8 cellular contexts compared by ENCODE assay signal in genomic region chr11:119207300-119207570, GRCh38. TPM values are rescaled to one million over a fixed set of nuclear protein-coding genes. Genes with fewer than 3 reads are reported as not detected.
DNase-seq lines count a peak whose midpoint lies in the region; ATAC-seq lines count a peak whose summit lies in the region.

No MANE protein-coding gene starts in this region.

- peaks cover 1% of the 10 kb centered on the region for H3K36me3 Mint-ChIP-seq in T-helper 1 cell treated with Interleukin-12 subunit alpha and Interleukin-12 subunit beta and Interleukin-4 antibody, amounts not matched to agents 30 μg/mL and 1 μg/mL, for 36 hours (ENCODE audit: low read depth)
- peaks cover 7% of the 10 kb centered on the region for H3K36me3 Mint-ChIP-seq in activated CD4-positive, alpha-beta memory T cell treated with anti-CD3 and anti-CD28 coated beads, Interleukin-2, amount 10 ng/mL, durations not matched to agents 7 days and 5 days (ENCODE audit: low read depth)

- peak overlapping the region; percentile 31 for H3K27ac ChIP-seq in iPS-20b (ENCODE audit: low read length)
- H3K27ac ChIP-seq in subcutaneous abdominal adipose tissue (ENCODE audit: low read depth, low read length): peak overlapping the region; percentile 63

- ATAC-seq in HG03520 (IDR thresholded peaks at IDR 0.05; ENCODE audit: unreplicated experiment) (no peak), HG02870 (IDR thresholded peaks at IDR 0.05; ENCODE audit: unreplicated experiment) (no peak)

- POLR2A ChIA-PET in activated CD4-positive, alpha-beta memory T cell treated with anti-CD3 and anti-CD28 coated beads, Interleukin-2, amount 10 ng/mL, durations not matched to agents 7 days and 5 days (lab: Charles Lee): interaction anchor here (0.7 to 4.3 kb wide), 15 partner anchors 22 to 296 kb away, joined by 3 to 41 read pairs (median 6); partner anchors contain the start of genes HMBS, HYOU1, RPS25 and TRAPPC4

- peaks cover 25% of the 10 kb centered on the region; the same call in 1 of the 2 replicates for H3K4me1 ChIP-seq in iPS-20b (ENCODE audit: insufficient read depth, low read length)
- H3K4me1 ChIP-seq in subcutaneous abdominal adipose tissue (ENCODE audit: control insufficient read depth in 5 of 5, insufficient read depth in 5 of 5, low read length in 5 of 5): peaks cover 0 to 30% (median 19%) of the 10 kb centered on the region in 5 donors

- no peaks in the 10 kb centered on the region for H3K9me3 Mint-ChIP-seq in T-helper 1 cell treated with Interleukin-12 subunit alpha and Interleukin-12 subunit beta and Interleukin-4 antibody, amounts not matched to agents 30 μg/mL and 1 μg/mL, for 36 hours
- H3K9me3 Mint-ChIP-seq in activated CD4-positive, alpha-beta memory T cell treated with anti-CD3 and anti-CD28 coated beads, Interleukin-2, amount 10 ng/mL, durations not matched to agents 7 days and 5 days: no peaks in the 10 kb centered on the region

- H3K9ac ChIP-seq in iPS-20b (ENCODE audit: low read depth, low read length): peak overlapping the region; percentile 75
- peak overlapping the region; percentile 13 to 88 (median 70) for H3K9ac ChIP-seq in subcutaneous abdominal adipose tissue (ENCODE audit: low read length in 5 of 5)

- H3K27me3 ChIP-seq in iPS-20b (ENCODE audit: insufficient read depth, low read length) (no peaks in the 10 kb centered on the region), subcutaneous abdominal adipose tissue (ENCODE audit: control insufficient read depth in 5 of 5, insufficient read depth in 4 of 5, low read length in 5 of 5) (no peaks in the 10 kb centered on the region)

- peak overlapping the region; percentile 93 for H3K4me3 Mint-ChIP-seq in T-helper 1 cell treated with Interleukin-12 subunit alpha and Interleukin-12 subunit beta and Interleukin-4 antibody, amounts not matched to agents 30 μg/mL and 1 μg/mL, for 36 hours
- H3K4me3 Mint-ChIP-seq in activated CD4-positive, alpha-beta memory T cell treated with anti-CD3 and anti-CD28 coated beads, Interleukin-2, amount 10 ng/mL, durations not matched to agents 7 days and 5 days: peak overlapping the region; percentile 94

- H3K9me3 ChIP-seq in iPS-20b (ENCODE audit: insufficient read depth, low read depth, low read length): no peaks in the 10 kb centered on the region
- H3K9me3 ChIP-seq in subcutaneous abdominal adipose tissue (ENCODE audit: control insufficient read depth in 5 of 5, low read length in 5 of 5): no peaks in the 10 kb centered on the region

- H3K27ac Mint-ChIP-seq in T-helper 1 cell treated with Interleukin-12 subunit alpha and Interleukin-12 subunit beta and Interleukin-4 antibody, amounts not matched to agents 30 μg/mL and 1 μg/mL, for 36 hours: peak overlapping the region; percentile 88
- H3K27ac Mint-ChIP-seq in activated CD4-positive, alpha-beta memory T cell treated with anti-CD3 and anti-CD28 coated beads, Interleukin-2, amount 10 ng/mL, durations not matched to agents 7 days and 5 days: peak overlapping the region; percentile 79

- no peaks in the 10 kb centered on the region for H3K27me3 Mint-ChIP-seq in T-helper 1 cell treated with Interleukin-12 subunit alpha and Interleukin-12 subunit beta and Interleukin-4 antibody, amounts not matched to agents 30 μg/mL and 1 μg/mL, for 36 hours (ENCODE audit: low read depth)
- H3K27me3 Mint-ChIP-seq in activated CD4-positive, alpha-beta memory T cell treated with anti-CD3 and anti-CD28 coated beads, Interleukin-2, amount 10 ng/mL, durations not matched to agents 7 days and 5 days: no peaks in the 10 kb centered on the region

- H3K4me1 Mint-ChIP-seq in T-helper 1 cell treated with Interleukin-12 subunit alpha and Interleukin-12 subunit beta and Interleukin-4 antibody, amounts not matched to agents 30 μg/mL and 1 μg/mL, for 36 hours (ENCODE audit: low read depth): peaks cover 24% of the 10 kb centered on the region
- H3K4me1 Mint-ChIP-seq in activated CD4-positive, alpha-beta memory T cell treated with anti-CD3 and anti-CD28 coated beads, Interleukin-2, amount 10 ng/mL, durations not matched to agents 7 days and 5 days: peaks cover 34% of the 10 kb centered on the region

- peak overlapping the region; percentile 87 for H3K4me3 ChIP-seq in iPS-20b (ENCODE audit: low read length)
- H3K4me3 ChIP-seq in subcutaneous abdominal adipose tissue (ENCODE audit: low read depth in 1 of 5, low read length in 5 of 5): peak overlapping the region; percentile 73 to 95 (median 87)

- H3K36me3 ChIP-seq in iPS-20b (ENCODE audit: insufficient read depth, low read depth, low read length) (no peaks in the 10 kb centered on the region), subcutaneous abdominal adipose tissue (ENCODE audit: control insufficient read depth in 5 of 5, insufficient read depth in 5 of 5, low read length in 5 of 5) (no peaks in the 10 kb centered on the region)

- CTCF ChIA-PET in activated CD4-positive, alpha-beta memory T cell treated with anti-CD3 and anti-CD28 coated beads, Interleukin-2, amount 10 ng/mL, durations not matched to agents 7 days and 5 days (lab: Charles Lee): interaction anchor here (1.1 to 6.0 kb wide), 8 partner anchors 10 to 149 kb away, joined by 4 to 74 read pairs (median 24); no protein-coding TSS in a partner anchor

- no peak for DNase-seq in T-helper 1 cell
- DNase-seq in activated CD4-positive, alpha-beta memory T cell treated with anti-CD3 and anti-CD28 coated beads, Interleukin-2, amount 10 ng/mL, durations not matched to agents 7 days and 5 days: no peak
- DNase-seq in NCI-H146 treated with DMSO at 0.1 percent for 48 hours (lab: John Stamatoyannopoulos, UW; ENCODE audit: unreplicated experiment): no peak

RNA-seq across cellular contexts. Expression of gene CBL, which starts 1.1 kb away (rescaled TPM):
- 10 to 100 TPM; 45.0 to 47.0 TPM for total RNA-seq in activated CD4-positive, alpha-beta memory T cell treated with anti-CD3 and anti-CD28 coated beads, Interleukin-2, amount 10 ng/mL, durations not matched to agents 7 days and 5 days

RNA-seq across cellular contexts. Expression of gene NHERF4, which starts 22.0 kb away (rescaled TPM):
- total RNA-seq in activated CD4-positive, alpha-beta memory T cell treated with anti-CD3 and anti-CD28 coated beads, Interleukin-2, amount 10 ng/mL, durations not matched to agents 7 days and 5 days: under 1 TPM; 0.33 to 0.35 TPM

RNA-seq across cellular contexts. Expression of gene NLRX1, which starts 38.7 kb away (rescaled TPM):
- total RNA-seq in activated CD4-positive, alpha-beta memory T cell treated with anti-CD3 and anti-CD28 coated beads, Interleukin-2, amount 10 ng/mL, durations not matched to agents 7 days and 5 days: 10 to 100 TPM; 19.2 to 21.9 TPM

RNA-seq across cellular contexts. Expression of gene ABCG4, which starts 58.4 kb away (rescaled TPM):
- total RNA-seq in activated CD4-positive, alpha-beta memory T cell treated with anti-CD3 and anti-CD28 coated beads, Interleukin-2, amount 10 ng/mL, durations not matched to agents 7 days and 5 days: not detected
